Comparison of ENCODE assay signal across 8 cellular contexts in the genomic region with DNA sequence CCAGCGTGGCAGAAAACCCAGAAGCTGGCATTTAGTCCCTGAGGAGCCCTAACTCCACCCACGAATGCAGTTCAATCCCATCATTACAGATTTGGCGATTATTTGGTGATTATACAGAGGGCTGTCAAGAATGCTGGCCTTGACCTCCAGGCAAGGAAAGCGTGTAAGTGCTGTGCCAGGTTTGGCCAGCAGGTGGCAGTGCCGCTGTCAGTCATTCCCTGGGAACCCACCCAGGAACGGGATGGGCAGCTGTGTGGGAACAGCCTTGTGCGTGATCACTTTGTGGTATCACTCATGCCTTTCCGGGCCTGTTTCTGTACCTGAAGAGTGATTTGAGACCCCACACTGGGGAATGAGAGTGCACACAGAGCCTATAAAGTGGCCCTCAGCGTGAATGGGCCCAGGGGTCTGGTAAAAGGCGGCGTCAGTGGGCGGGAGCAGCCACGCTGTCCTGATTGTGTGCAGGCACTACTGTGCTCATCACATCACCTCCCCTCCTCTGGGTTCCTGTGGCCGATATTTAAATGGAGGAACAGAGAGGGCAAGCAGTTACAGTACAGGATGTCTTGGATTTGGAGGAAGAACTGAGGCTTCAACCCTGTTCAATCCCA.
A peak's percentile ranks its signal among the peaks of the same experiment; 100 is the strongest.
DNase-seq lines count a peak whose midpoint lies in the region; ATAC-seq, FAIRE-seq and TF ChIP-seq lines count a peak whose summit lies in the region.

No MANE protein-coding gene starts in this region.

- H3K4me1 Mint-ChIP-seq in activated naive CD4-positive, alpha-beta T cell treated with anti-CD3 and anti-CD28 coated beads for 36 hours (ENCODE audit: low read depth), result no peaks in the 10 kb centered on the region
- peaks cover 30% of the 10 kb centered on the region for H3K4me1 Mint-ChIP-seq in glutamatergic neuron (ENCODE audit: low read depth, unreplicated experiment)

- intact Hi-C loops in activated naive CD4-positive, alpha-beta T cell treated with anti-CD3 and anti-CD28 coated beads for 36 hours (cut with micrococcal nuclease), result loop anchor here (2.0 kb wide), 1 partner anchor 22 kb away; no protein-coding TSS in a partner anchor
- intact Hi-C loops in posterior vena cava (cut with DNase I), result no loop called here

- peak; percentile 96 for TF ChIP-seq CTCF in AG04449 (IDR thresholded peaks at IDR 0.05; ENCODE audit: insufficient read depth, low read length, missing control alignments)
- TF ChIP-seq CTCF in RWPE1 (conservative IDR thresholded peaks at IDR 0.05; ENCODE audit: low read depth), result peak; percentile 99
- peak; percentile 98 for TF ChIP-seq CTCF in glutamatergic neuron (IDR thresholded peaks at IDR 0.05; ENCODE audit: partially characterized antibody, unreplicated experiment)

- no peak for ATAC-seq in HG02763 (IDR thresholded peaks at IDR 0.05; ENCODE audit: unreplicated experiment)

- no peak overlapping the region for H3K27ac Mint-ChIP-seq in activated naive CD4-positive, alpha-beta T cell treated with anti-CD3 and anti-CD28 coated beads for 36 hours
- no peak overlapping the region for H3K27ac Mint-ChIP-seq in glutamatergic neuron (ENCODE audit: unreplicated experiment)

- no peak overlapping the region for H3K4me3 ChIP-seq in AG04449 (ENCODE audit: low read depth, low read length)

- H3K9me3 Mint-ChIP-seq in activated naive CD4-positive, alpha-beta T cell treated with anti-CD3 and anti-CD28 coated beads for 36 hours, result no peaks in the 10 kb centered on the region
- peaks cover 10% of the 10 kb centered on the region for H3K9me3 Mint-ChIP-seq in glutamatergic neuron (ENCODE audit: unreplicated experiment)

- CTCF ChIA-PET in AG04449 (lab: Yijun Ruan, JAX) (interaction anchor here (0.6 to 3.4 kb wide), 29 partner anchors 7 to 822 kb away, joined by 3 to 17 read pairs (median 4); a partner anchor contains a TSS), RWPE1 (lab: Yijun Ruan, JAX) (interaction anchor here (0.6 to 1.3 kb wide), 16 partner anchors 8 to 377 kb away, joined by 3 to 7 read pairs (median 3); a partner anchor contains a TSS)
- CTCF ChIA-PET in activated naive CD4-positive, alpha-beta T cell treated with anti-CD3 and anti-CD28 coated beads for 36 hours (lab: Charles Lee), result interaction anchor here (0.8 to 1.5 kb wide), 5 partner anchors 10 to 818 kb away, joined by 3 to 4 read pairs (median 3); no protein-coding TSS in a partner anchor

- H3K36me3 Mint-ChIP-seq in activated naive CD4-positive, alpha-beta T cell treated with anti-CD3 and anti-CD28 coated beads for 36 hours (ENCODE audit: low read depth), result no peaks in the 10 kb centered on the region
- no peaks in the 10 kb centered on the region for H3K36me3 Mint-ChIP-seq in glutamatergic neuron (ENCODE audit: unreplicated experiment)

- no peak overlapping the region for H3K27ac ChIP-seq in RWPE1

- peak; percentile 96 for FAIRE-seq in GM19239 (lab: Jason Lieb, UNC)

- H3K27me3 Mint-ChIP-seq in activated naive CD4-positive, alpha-beta T cell treated with anti-CD3 and anti-CD28 coated beads for 36 hours (ENCODE audit: low read depth), result peaks cover 3% of the 10 kb centered on the region
- peaks cover 2% of the 10 kb centered on the region for H3K27me3 Mint-ChIP-seq in glutamatergic neuron (ENCODE audit: unreplicated experiment)

- POLR2A ChIA-PET in AG04449 (lab: Yijun Ruan, JAX), result no interaction called here
- POLR2A ChIA-PET in RWPE1 (lab: Yijun Ruan, JAX; ENCODE audit: low non-redundant PET), result no interaction called here

- H3K4me3 Mint-ChIP-seq in activated naive CD4-positive, alpha-beta T cell treated with anti-CD3 and anti-CD28 coated beads for 36 hours, result no peak overlapping the region
- H3K4me3 Mint-ChIP-seq in glutamatergic neuron (ENCODE audit: unreplicated experiment), result no peak overlapping the region

- DNase-seq in AG04449 (ENCODE audit: low read depth, low spot score), result no peak
- DNase-seq in GM19239 (ENCODE audit: insufficient read length, low spot score), result peak; percentile 70
- peak; percentile 87 for DNase-seq in RWPE1 (ENCODE audit: low spot score)
- DNase-seq in activated naive CD4-positive, alpha-beta T cell treated with anti-CD3 and anti-CD28 coated beads for 36 hours, result peak; percentile 71
- peak; percentile 91 for DNase-seq in glutamatergic neuron
- peak; percentile 91 for DNase-seq in posterior vena cava (ENCODE audit: low spot score)
- no peak for DNase-seq in SKM-1 (lab: John Stamatoyannopoulos, UW; ENCODE audit: unreplicated experiment)

Comparison
In these comparisons a context has a peak if more than half of its experiments do, and no peak if none do; other contexts are left out.
1. DNase-seq: peak in GM19239 (single experiment), RWPE1 (single experiment), activated naive CD4-positive, alpha-beta T cell treated with anti-CD3 and anti-CD28 coated beads for 36 hours (single experiment), glutamatergic neuron (single experiment) and posterior vena cava (single experiment); none in AG04449 (single experiment) and SKM-1 (single experiment).
2. Peak in every context shown above with its lines, with median percentiles within 50 percentile points of each other: CTCF ChIP-seq.